ENCODE assay signal across 13 cellular contexts in genomic region chr13:44147648-44148047, GRCh38.
DNase-seq lines count a peak whose midpoint lies in the region; ATAC-seq and TF ChIP-seq lines count a peak whose summit lies in the region.
"Had no signal": no experiment of that assay in that cellular context is flagged by ENCODE, and none has a peak within 500 bp of the region (broad histone marks: within the 10 kb centered on the region; RNA-seq: fewer than 3 reads in every experiment).

No MANE protein-coding gene starts in this region.

- peaks cover 50% of the 10 kb centered on the region for H3K4me1 Mint-ChIP-seq in brain
- H3K4me1 Mint-ChIP-seq in immature natural killer cell, result peaks cover under 1 to 12% of the 10 kb centered on the region in 2 donors

- H3K9me3 ChIP-seq in aorta (ENCODE audit: control insufficient read depth, low read length) (no peaks in the 10 kb centered on the region), spleen (no peaks in the 10 kb centered on the region)
- H3K9me3 ChIP-seq: A549, HAP-1 had no signal

- H3K27me3 ChIP-seq in aorta (ENCODE audit: control insufficient read depth in 1 of 2, insufficient read depth in 2 of 2, low read length in 1 of 2) (no peaks in the 10 kb centered on the region), spleen (replicated peaks in 1 of 7) (no peaks in the 10 kb centered on the region)

- WGBS in aorta, 2 donors, result 55 to 64% methylated on average over 2 of the region's 2 CpGs
- WGBS in spleen, 5 donors, result 55 to 82% (median 78%) methylated on average over 2 of the region's 2 CpGs

- H3K4me3 Mint-ChIP-seq in brain (no peak overlapping the region), immature natural killer cell (no peak overlapping the region)

- H3K27ac Mint-ChIP-seq in brain, result peak overlapping the region in 4 of 5 experiments; percentile 48 to 87 (median 76)
- H3K27ac Mint-ChIP-seq in immature natural killer cell, result no peak overlapping the region
- H3K27ac Mint-ChIP-seq: CD4-positive, CD25-positive, alpha-beta regulatory T cell had no signal

- no peak for TF ChIP-seq POLR2A in spleen (IDR thresholded peaks at IDR 0.05)

- H3K36me3 Mint-ChIP-seq in brain (no peaks in the 10 kb centered on the region), immature natural killer cell (no peaks in the 10 kb centered on the region)
- H3K36me3 Mint-ChIP-seq: CD4-positive, CD25-positive, alpha-beta regulatory T cell had no signal

- no peak for TF ChIP-seq CTCF in brain (conservative IDR thresholded peaks at IDR 0.05)
- no peak for TF ChIP-seq CTCF in spleen (IDR thresholded peaks at IDR 0.05 in 8 of 11, conservative IDR thresholded peaks at IDR 0.05 in 3 of 11)

- intact Hi-C loops in aorta (cut with DNase I) (no loop called here), spleen (cut with DNase I; ENCODE audit: low total_unique reads) (loop anchor here (10.0 kb wide), 1 partner anchor 127 kb away; no protein-coding TSS in a partner anchor)

- H3K27me3 Mint-ChIP-seq in brain (peaks cover 3% of the 10 kb centered on the region), immature natural killer cell (ENCODE audit: low read depth in 3 of 3) (peaks cover 2 to 7% (median 2%) of the 10 kb centered on the region in 3 donors)

- no peaks in the 10 kb centered on the region for H3K4me1 ChIP-seq in aorta (ENCODE audit: control insufficient read depth in 1 of 2, insufficient read depth in 2 of 2, low read length in 2 of 2)
- H3K4me1 ChIP-seq in spleen, result peaks cover 0 to 5% (median 2%) of the 10 kb centered on the region in 6 donors

- ATAC-seq in HG03280 (IDR thresholded peaks at IDR 0.05; ENCODE audit: unreplicated experiment), result no peak
- ATAC-seq in aorta (ENCODE audit: low FRiP score), result no peak
- ATAC-seq: A549 had no signal

- H3K9me3 Mint-ChIP-seq in brain (peaks cover 0 to 5% (median 0%) of the 10 kb centered on the region in 5 experiments), immature natural killer cell (no peaks in the 10 kb centered on the region)

- H3K4me3 ChIP-seq in aorta (ENCODE audit: low read length in 2 of 2) (no peak overlapping the region), spleen (no peak overlapping the region)
- H3K4me3 ChIP-seq: A549, HAP-1 had no signal

- DNase-seq in M059J (ENCODE audit: low read depth) (peak; percentile 7), immature natural killer cell (peak in 2 of 3 donors; percentile 14), substantia nigra (lab: John Stamatoyannopoulos, UW) (no peak), aorta (no peak), spleen (no peak), RKO (ENCODE audit: low spot score) (no peak)
- DNase-seq: CD4-positive, CD25-positive, alpha-beta regulatory T cell; DMS53; GF-D8 had no signal

- H3K27ac ChIP-seq in substantia nigra (ENCODE audit: low read depth, low read length, poor library complexity, severe bottlenecking) (peak overlapping the region; percentile 66), aorta (ENCODE audit: low read depth in 1 of 2, low read length in 2 of 2) (no peak overlapping the region), spleen (no peak overlapping the region)

- no peaks in the 10 kb centered on the region for H3K36me3 ChIP-seq in aorta (ENCODE audit: control insufficient read depth in 1 of 2, insufficient read depth in 2 of 2, low read length in 1 of 2)
- no peaks in the 10 kb centered on the region for H3K36me3 ChIP-seq in spleen
- H3K36me3 ChIP-seq: HAP-1 had no signal

Comparison
In these comparisons a context has a peak if more than half of its experiments do, and no peak if none do; other contexts are left out.
1. DNase-seq: peak in M059J (single experiment) and immature natural killer cell (2 of 3); none in substantia nigra (0 of 49), aorta (0 of 2), spleen (single experiment) and RKO (single experiment).
2. H3K27ac Mint-ChIP-seq: peak in brain (4 of 5); none in immature natural killer cell (0 of 6).